15 cellular contexts compared by ENCODE assay signal in the genomic region with DNA sequence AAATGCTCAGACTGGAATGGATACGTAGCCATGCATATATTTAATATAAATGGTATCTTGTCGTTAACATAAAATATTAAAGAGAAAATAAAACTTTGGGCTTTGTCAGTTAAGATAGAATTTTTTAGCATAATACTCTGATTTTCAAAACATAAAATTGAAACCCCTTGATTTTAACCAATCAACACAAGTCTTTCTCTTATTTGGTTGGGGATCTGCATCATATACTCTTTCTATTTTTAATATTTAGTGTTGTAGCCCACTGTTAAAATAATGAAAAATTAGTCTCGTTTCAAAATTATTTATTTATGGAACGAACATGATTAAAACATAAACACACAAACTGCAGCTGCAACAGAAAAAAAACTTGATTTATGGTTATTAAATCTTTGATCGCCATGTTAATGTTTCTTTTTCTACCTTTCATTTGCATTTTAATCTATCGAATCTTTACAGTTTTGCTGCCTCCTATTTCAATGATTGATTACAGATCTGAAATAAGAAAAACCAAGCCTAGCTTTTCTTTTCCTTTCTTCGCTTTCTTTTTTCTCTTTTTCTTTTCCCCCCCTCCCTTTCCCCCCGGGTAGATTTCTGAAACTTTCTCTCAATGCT.
A peak's percentile ranks its signal among the peaks of the same experiment; 100 is the strongest.
DNase-seq lines count a peak whose midpoint lies in the region; TF ChIP-seq lines count a peak whose summit lies in the region.
"Had no signal": no experiment of that assay in that cellular context is flagged by ENCODE, and none has a peak within 500 bp of the region (broad histone marks: within the 10 kb centered on the region; RNA-seq: fewer than 3 reads in every experiment).

No MANE protein-coding gene starts in this region.

- 6 to 10% (median 7%) methylated on average over 8 of the region's 8 CpGs for WGBS in adrenal gland, 4 donors
- WGBS in sigmoid colon, 2 donors, result 26 to 33% methylated on average over 8 of the region's 8 CpGs
- WGBS in tibial nerve, 2 donors, result 13 to 18% methylated on average over 8 of the region's 8 CpGs

- intact Hi-C loops in adrenal gland (cut with DNase I), result loop anchor here (10.0 kb wide), 2 partner anchors 104 to 894 kb away; no protein-coding TSS in a partner anchor
- intact Hi-C loops in sigmoid colon (cut with DNase I), result loop anchor here (2.0 to 10.0 kb wide), 2 partner anchors 404 to 634 kb away; no protein-coding TSS in a partner anchor

- H3K36me3 ChIP-seq in ES-I3 (ENCODE audit: insufficient read depth, low read length) (no peaks in the 10 kb centered on the region), adrenal gland (replicated peaks in 1 of 2) (no peaks in the 10 kb centered on the region), sigmoid colon (no peaks in the 10 kb centered on the region), tibial nerve (no peaks in the 10 kb centered on the region)
- H3K36me3 ChIP-seq: BLaER1 treated with 17β-estradiol and CSF1 and Interleukin-3, amounts not matched to agents 10 nM and 100 nM had no signal

- TF ChIP-seq CTCF in adrenal gland (IDR thresholded peaks at IDR 0.05) (no peak), foreskin fibroblast (IDR thresholded peaks at IDR 0.05; ENCODE audit: low read depth, low read length) (no peak), sigmoid colon (IDR thresholded peaks at IDR 0.05) (no peak), tibial nerve (IDR thresholded peaks at IDR 0.05) (no peak)

- H3K9me3 ChIP-seq in ES-I3 (ENCODE audit: control insufficient read depth, insufficient read depth, low read length) (no peaks in the 10 kb centered on the region), adrenal gland (replicated peaks in 1 of 3) (no peaks in the 10 kb centered on the region), sigmoid colon (no peaks in the 10 kb centered on the region), tibial nerve (no peaks in the 10 kb centered on the region)

- peak overlapping the region; percentile 39; the same call in 1 of the 2 replicates for H3K9ac ChIP-seq in ES-I3 (ENCODE audit: low read depth, low read length)
- H3K9ac ChIP-seq: BLaER1 treated with 17β-estradiol and CSF1 and Interleukin-3, amounts not matched to agents 10 nM and 100 nM had no signal

- H3K27ac ChIP-seq in adrenal gland, result peak overlapping the region; percentile 89 to 99 (median 95)
- H3K27ac ChIP-seq in sigmoid colon, result peak overlapping the region; percentile 95 to 99 (median 98)
- H3K27ac ChIP-seq in tibial nerve, result no peak overlapping the region
- H3K27ac ChIP-seq: BLaER1 treated with 17β-estradiol and CSF1 and Interleukin-3, amounts not matched to agents 10 nM and 100 nM; epithelial cell of prostate had no signal

- H3K4me3 ChIP-seq in adrenal gland (peak overlapping the region in 2 of 4 donors; percentile 41 to 78), foreskin fibroblast (ENCODE audit: low read depth in 1 of 2, low read length in 2 of 2) (peak overlapping the region; percentile 58 to 61), sigmoid colon (peak overlapping the region; percentile 43 to 73 (median 57)), tibial nerve (no peak overlapping the region)
- H3K4me3 ChIP-seq: BLaER1 treated with 17β-estradiol and CSF1 and Interleukin-3, amounts not matched to agents 10 nM and 100 nM had no signal

- no peaks in the 10 kb centered on the region for H3K27me3 ChIP-seq in adrenal gland
- peaks cover 0 to 3% (median 3%) of the 10 kb centered on the region in 3 donors for H3K27me3 ChIP-seq in sigmoid colon
- H3K27me3 ChIP-seq in tibial nerve, result peaks cover 0 to 100% of the 10 kb centered on the region in 2 donors

- no peak for TF ChIP-seq EP300 in sigmoid colon (IDR thresholded peaks at IDR 0.05)
- no peak for TF ChIP-seq EP300 in tibial nerve (IDR thresholded peaks at IDR 0.05)

- DNase-seq in adrenal gland (no peak), foreskin fibroblast (no peak), sigmoid colon (no peak), retina (no peak), T-helper 2 cell (no peak), tibial nerve (ENCODE audit: low spot score in 2 of 2) (no peak), NCI-H187 (lab: John Stamatoyannopoulos, UW) (no peak)
- DNase-seq: activated naive CD4-positive, alpha-beta T cell treated with anti-CD3 and anti-CD28 coated beads, Interleukin-2, amount 10 ng/mL, durations not matched to agents 7 days and 5 days; DMS153; NCI-H1105 treated with DMSO at 0.1 percent for 48 hours; NCI-H226; SIG-M5 had no signal

- TF ChIP-seq POLR2A in adrenal gland (IDR thresholded peaks at IDR 0.05), result no peak
- TF ChIP-seq POLR2A in sigmoid colon (IDR thresholded peaks at IDR 0.05), result no peak
- no peak for TF ChIP-seq POLR2A in tibial nerve (IDR thresholded peaks at IDR 0.05)

- H3K4me1 ChIP-seq in ES-I3 (ENCODE audit: insufficient read depth, low read length) (peaks cover 7% of the 10 kb centered on the region; the same call in 1 of the 2 replicates), adrenal gland (replicated peaks in 1 of 2) (peaks cover 12 to 23% of the 10 kb centered on the region in 2 donors), sigmoid colon (peaks cover 0 to 45% (median 26%) of the 10 kb centered on the region in 4 donors), tibial nerve (peaks cover 0 to 68% (median 28%) of the 10 kb centered on the region in 4 donors)
- H3K4me1 ChIP-seq: BLaER1 treated with 17β-estradiol and CSF1 and Interleukin-3, amounts not matched to agents 10 nM and 100 nM had no signal

Comparison
In these comparisons a context has a peak if more than half of its experiments do, and no peak if none do; other contexts are left out.
1. H3K27ac ChIP-seq: peak in adrenal gland (5 of 5) and sigmoid colon (4 of 4); none in tibial nerve (0 of 4).
2. H3K4me3 ChIP-seq: peak in foreskin fibroblast (2 of 2) and sigmoid colon (4 of 4); none in tibial nerve (0 of 4).